Comparison of ENCODE assay signal across 8 cellular contexts in the genomic region with DNA sequence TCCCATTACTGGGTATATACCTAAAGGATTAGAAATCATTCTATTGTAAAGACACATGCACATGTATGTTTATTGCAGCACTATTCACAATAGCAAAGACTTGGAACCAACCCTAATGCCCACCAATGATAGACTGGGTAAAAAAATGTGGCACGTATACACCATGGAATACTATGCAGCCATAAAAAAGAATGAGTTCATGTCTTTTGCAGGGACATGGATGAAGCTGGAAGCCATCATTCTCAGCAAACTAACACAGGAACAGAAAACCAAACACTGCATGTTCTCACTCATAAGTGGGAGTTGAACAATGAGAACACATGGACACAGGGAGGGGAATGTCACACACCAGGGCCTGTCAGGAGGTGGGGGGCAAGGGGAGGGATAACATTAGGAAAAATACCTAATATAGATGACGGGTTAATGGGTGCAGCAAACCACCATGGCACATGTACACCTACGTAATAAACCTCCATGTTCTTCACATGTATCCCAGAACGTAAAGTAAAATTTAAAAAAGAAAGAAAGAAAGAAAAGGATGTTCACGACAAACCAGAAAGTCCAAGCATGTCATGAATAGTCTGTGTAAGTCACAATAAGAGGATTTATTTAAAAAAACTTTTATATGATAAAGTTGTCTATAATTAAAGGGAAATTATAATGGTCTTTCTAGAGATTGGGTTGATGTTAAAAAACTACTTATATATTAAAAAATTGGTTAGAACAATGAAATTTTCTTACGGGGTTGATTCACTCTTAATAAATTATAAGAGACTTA. TPM values are rescaled to one million over a fixed set of nuclear protein-coding genes. Genes with fewer than 3 reads are reported as not detected.
DNase-seq lines count a peak whose midpoint lies in the region; FAIRE-seq lines count a peak whose summit lies in the region.
"Not testable (repeated sequence)": the region's sequence is repeated elsewhere in the genome, so short reads cannot be mapped to it uniquely, and the experiment has no call there.
"Had no signal": no experiment of that assay in that cellular context is flagged by ENCODE, and none has a peak within 500 bp of the region (broad histone marks: within the 10 kb centered on the region; RNA-seq: fewer than 3 reads in every experiment).

No MANE protein-coding gene starts in this region.

- DNase-seq in DMS114 treated with DMSO at 0.1 percent for 48 hours (lab: John Stamatoyannopoulos, UW; ENCODE audit: unreplicated experiment) = peak; percentile 4
- DNase-seq in Jurkat, Clone E6-1 (ENCODE audit: low read depth, low spot score) = peak; percentile 12
- DNase-seq in NCI-H1694 (lab: John Stamatoyannopoulos, UW) = peak; percentile 19
- DNase-seq in NCI-H226 = peak; percentile 29
- peak; percentile 33 for DNase-seq in RCC 7860 (ENCODE audit: low spot score)
- peak; percentile 38 for DNase-seq in left kidney (ENCODE audit: low read depth, low spot score)

- FAIRE-seq in RCC 7860 (lab: Jason Lieb, UNC) (peak; percentile 74), endometrium (lab: Jason Lieb, UNC) (peak; percentile 21)

- not testable (repeated sequence) for H3K4me3 ChIP-seq in Jurkat, Clone E6-1 (ENCODE audit: low read length)

RNA-seq across cellular contexts. Expression of a gene that starts 23.0 kb away (rescaled TPM):
- polyA plus RNA-seq in Jurkat, Clone E6-1 (2012; ENCODE audit: insufficient read depth, insufficient read length) = not detected
- polyA plus RNA-seq: CD8-positive, alpha-beta memory T cell had no signal

RNA-seq across cellular contexts. Expression of a gene that starts 51.4 kb away (rescaled TPM):
- polyA plus RNA-seq in Jurkat, Clone E6-1 (2012; ENCODE audit: insufficient read depth, insufficient read length) = not detected
- polyA plus RNA-seq: CD8-positive, alpha-beta memory T cell had no signal
